Comparison of ENCODE assay signal across 1 cellular context in the genomic region with DNA sequence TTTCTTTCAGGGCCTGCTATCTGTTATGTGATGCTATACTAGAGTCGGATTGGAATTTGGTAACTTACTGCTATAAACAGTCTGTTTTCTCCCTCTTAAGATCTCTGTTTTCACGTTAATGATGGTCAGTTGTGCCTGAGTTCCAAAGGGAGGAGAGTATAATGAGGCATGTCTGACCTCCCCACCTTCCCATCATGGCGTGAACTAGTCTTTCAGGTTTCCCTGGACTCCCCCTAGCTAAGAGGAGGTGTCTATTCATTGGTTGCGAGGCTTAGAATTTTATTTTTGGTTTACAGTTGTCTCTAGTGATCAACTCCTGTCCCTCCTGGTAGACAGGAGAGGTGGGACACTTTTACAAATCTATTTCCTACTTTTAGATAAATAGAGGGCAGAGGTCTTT.
TF ChIP-seq lines count a peak whose summit lies in the region.

No MANE protein-coding gene starts in this region.

TF ChIP-seq in GM23338, 12 proteins besides CTCF, POLR2A, EP300 and RAD21 (continued from another document):
- TF ChIP-seq, protein P1, sequence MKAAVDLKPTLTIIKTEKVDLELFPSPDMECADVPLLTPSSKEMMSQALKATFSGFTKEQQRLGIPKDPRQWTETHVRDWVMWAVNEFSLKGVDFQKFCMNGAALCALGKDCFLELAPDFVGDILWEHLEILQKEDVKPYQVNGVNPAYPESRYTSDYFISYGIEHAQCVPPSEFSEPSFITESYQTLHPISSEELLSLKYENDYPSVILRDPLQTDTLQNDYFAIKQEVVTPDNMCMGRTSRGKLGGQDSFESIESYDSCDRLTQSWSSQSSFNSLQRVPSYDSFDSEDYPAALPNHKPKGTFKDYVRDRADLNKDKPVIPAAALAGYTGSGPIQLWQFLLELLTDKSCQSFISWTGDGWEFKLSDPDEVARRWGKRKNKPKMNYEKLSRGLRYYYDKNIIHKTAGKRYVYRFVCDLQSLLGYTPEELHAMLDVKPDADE (IDR thresholded peaks at IDR 0.05), result no peak
- TF ChIP-seq NANOG (IDR thresholded peaks at IDR 0.05; ENCODE audit: borderline replicate concordance) (no peak), POLR2AphosphoS5 (IDR thresholded peaks at IDR 0.05; ENCODE audit: low read depth) (no peak), EZH2phosphoT487 (IDR thresholded peaks at IDR 0.05; ENCODE audit: unreplicated experiment) (no peak), JUNB (IDR thresholded peaks at IDR 0.05; ENCODE audit: unreplicated experiment) (no peak)
- TF ChIP-seq, protein P2, sequence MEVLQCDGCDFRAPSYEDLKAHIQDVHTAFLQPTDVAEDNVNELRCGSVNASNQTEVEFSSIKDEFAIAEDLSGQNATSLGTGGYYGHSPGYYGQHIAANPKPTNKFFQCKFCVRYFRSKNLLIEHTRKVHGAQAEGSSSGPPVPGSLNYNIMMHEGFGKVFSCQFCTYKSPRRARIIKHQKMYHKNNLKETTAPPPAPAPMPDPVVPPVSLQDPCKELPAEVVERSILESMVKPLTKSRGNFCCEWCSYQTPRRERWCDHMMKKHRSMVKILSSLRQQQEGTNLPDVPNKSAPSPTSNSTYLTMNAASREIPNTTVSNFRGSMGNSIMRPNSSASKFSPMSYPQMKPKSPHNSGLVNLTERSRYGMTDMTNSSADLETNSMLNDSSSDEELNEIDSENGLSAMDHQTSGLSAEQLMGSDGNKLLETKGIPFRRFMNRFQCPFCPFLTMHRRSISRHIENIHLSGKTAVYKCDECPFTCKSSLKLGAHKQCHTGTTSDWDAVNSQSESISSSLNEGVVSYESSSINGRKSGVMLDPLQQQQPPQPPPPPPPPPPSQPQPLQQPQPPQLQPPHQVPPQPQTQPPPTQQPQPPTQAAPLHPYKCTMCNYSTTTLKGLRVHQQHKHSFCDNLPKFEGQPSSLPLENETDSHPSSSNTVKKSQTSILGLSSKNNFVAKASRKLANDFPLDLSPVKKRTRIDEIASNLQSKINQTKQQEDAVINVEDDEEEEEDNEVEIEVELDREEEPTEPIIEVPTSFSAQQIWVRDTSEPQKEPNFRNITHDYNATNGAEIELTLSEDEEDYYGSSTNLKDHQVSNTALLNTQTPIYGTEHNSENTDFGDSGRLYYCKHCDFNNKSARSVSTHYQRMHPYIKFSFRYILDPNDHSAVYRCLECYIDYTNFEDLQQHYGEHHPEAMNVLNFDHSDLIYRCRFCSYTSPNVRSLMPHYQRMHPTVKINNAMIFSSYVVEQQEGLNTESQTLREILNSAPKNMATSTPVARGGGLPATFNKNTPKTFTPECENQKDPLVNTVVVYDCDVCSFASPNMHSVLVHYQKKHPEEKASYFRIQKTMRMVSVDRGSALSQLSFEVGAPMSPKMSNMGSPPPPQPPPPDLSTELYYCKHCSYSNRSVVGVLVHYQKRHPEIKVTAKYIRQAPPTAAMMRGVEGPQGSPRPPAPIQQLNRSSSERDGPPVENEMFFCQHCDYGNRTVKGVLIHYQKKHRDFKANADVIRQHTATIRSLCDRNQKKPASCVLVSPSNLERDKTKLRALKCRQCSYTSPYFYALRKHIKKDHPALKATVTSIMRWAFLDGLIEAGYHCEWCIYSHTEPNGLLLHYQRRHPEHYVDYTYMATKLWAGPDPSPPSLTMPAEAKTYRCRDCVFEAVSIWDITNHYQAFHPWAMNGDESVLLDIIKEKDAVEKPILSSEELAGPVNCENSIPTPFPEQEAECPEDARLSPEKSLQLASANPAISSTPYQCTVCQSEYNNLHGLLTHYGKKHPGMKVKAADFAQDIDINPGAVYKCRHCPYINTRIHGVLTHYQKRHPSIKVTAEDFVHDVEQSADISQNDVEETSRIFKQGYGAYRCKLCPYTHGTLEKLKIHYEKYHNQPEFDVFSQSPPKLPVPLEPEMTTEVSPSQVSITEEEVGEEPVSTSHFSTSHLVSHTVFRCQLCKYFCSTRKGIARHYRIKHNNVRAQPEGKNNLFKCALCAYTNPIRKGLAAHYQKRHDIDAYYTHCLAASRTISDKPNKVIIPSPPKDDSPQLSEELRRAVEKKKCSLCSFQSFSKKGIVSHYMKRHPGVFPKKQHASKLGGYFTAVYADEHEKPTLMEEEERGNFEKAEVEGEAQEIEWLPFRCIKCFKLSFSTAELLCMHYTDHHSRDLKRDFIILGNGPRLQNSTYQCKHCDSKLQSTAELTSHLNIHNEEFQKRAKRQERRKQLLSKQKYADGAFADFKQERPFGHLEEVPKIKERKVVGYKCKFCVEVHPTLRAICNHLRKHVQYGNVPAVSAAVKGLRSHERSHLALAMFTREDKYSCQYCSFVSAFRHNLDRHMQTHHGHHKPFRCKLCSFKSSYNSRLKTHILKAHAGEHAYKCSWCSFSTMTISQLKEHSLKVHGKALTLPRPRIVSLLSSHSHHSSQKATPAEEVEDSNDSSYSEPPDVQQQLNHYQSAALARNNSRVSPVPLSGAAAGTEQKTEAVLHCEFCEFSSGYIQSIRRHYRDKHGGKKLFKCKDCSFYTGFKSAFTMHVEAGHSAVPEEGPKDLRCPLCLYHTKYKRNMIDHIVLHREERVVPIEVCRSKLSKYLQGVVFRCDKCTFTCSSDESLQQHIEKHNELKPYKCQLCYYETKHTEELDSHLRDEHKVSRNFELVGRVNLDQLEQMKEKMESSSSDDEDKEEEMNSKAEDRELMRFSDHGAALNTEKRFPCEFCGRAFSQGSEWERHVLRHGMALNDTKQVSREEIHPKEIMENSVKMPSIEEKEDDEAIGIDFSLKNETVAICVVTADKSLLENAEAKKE (CRISPR knock-in tag; IDR thresholded peaks at IDR 0.05), result no peak
TF ChIP-seq in GM23338: peak in this region for 0.
